13 cellular contexts compared by ENCODE assay signal in the genomic region with DNA sequence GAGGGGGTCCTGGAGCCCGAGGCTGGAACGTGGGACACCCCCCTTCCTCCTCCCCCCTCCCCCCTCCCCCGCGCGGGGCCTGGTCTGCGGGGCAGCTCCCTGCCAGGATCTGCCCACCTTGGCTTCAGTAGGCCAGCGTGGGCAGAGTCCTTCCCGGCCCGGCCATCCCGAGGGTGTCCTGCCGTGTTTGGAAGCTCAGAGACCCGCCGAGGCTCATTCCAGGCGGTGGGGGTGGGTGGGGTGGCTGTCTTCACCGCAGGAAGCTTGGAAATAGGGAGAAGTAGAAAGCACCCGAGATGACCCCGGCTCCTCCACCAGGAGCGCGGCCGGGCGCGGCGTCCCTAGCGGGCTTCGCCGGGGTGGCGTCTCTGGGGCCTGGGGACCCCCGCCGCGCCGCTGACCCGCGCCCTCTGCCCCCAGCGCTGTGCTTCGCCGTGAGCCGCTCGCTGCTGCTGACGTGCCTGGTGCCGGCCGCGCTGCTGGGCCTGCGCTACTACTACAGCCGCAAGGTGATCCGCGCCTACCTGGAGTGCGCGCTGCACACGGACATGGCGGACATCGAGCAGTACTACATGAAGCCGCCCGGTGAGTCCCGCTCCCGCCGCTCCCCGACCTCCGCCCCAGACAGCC. TPM values are rescaled to one million over a fixed set of nuclear protein-coding genes. Genes with fewer than 3 reads are reported as not detected.
DNase-seq lines count a peak whose midpoint lies in the region; TF ChIP-seq lines count a peak whose summit lies in the region.
"Had no signal": no experiment of that assay in that cellular context is flagged by ENCODE, and none has a peak within 500 bp of the region (broad histone marks: within the 10 kb centered on the region; RNA-seq: fewer than 3 reads in every experiment).

No MANE protein-coding gene starts in this region.

- no peak overlapping the region for H3K27ac Mint-ChIP-seq in neural progenitor cell
- H3K27ac Mint-ChIP-seq: naive B cell had no signal

- H3K79me2 ChIP-seq in neural progenitor cell (ENCODE audit: low read depth), result no peaks in the 10 kb centered on the region

- H3F3A ChIP-seq in neural progenitor cell (ENCODE audit: low read depth), result peaks cover 16% of the 10 kb centered on the region

- WGBS in iPS DF 6.9 (ENCODE audit: insufficient coverage, insufficient read length), result no CpG with 5 or more reads among the region's 58 CpGs

- no peak overlapping the region for H2AFZ ChIP-seq in neural progenitor cell (replicated peaks)

- no peaks in the 10 kb centered on the region; the same call in 1 of the 2 replicates for H3K36me3 ChIP-seq in iPS DF 6.9 (ENCODE audit: control insufficient read depth, insufficient read depth, low read length)
- H3K36me3 ChIP-seq in neural progenitor cell, result no peaks in the 10 kb centered on the region
- H3K36me3 ChIP-seq: heart right ventricle had no signal

- H3K27me3 ChIP-seq in iPS DF 6.9 (ENCODE audit: control insufficient read depth, insufficient read depth, low read length) (peaks cover 21% of the 10 kb centered on the region), neural progenitor cell (peaks cover 63% of the 10 kb centered on the region)

- DNase-seq in D341Med (ENCODE audit: low spot score), result peak; percentile 50
- peak; percentile 22 for DNase-seq in NCI-H510A treated with DMSO at 0.1 percent for 48 hours (lab: John Stamatoyannopoulos, UW)
- DNase-seq in iPS DF 6.9 (ENCODE audit: low read depth, low spot score), result no peak
- peak; percentile 65 for DNase-seq in neural progenitor cell (ENCODE audit: low spot score)
- no peak for DNase-seq in NCI-H446 (lab: John Stamatoyannopoulos, UW)
- no peak for DNase-seq in activated gamma-delta T cell treated with Interleukin-2 at 50 U/mL for 16 hours
- no peak for DNase-seq in T1000 (lab: John Stamatoyannopoulos, UW)
- DNase-seq in NCI-H1048 (lab: John Stamatoyannopoulos, UW), result no peak
- DNase-seq: activated CD8-positive, alpha-beta memory T cell treated with anti-CD3 and anti-CD28 coated beads, Interleukin-2, amount 50 U/mL, for 48 hours; anterior cingulate cortex; naive B cell had no signal

- H3K27me3 Mint-ChIP-seq in neural progenitor cell (ENCODE audit: insufficient read depth, low read depth), result peaks cover 14% of the 10 kb centered on the region

- peaks cover 12% of the 10 kb centered on the region for H3K4me1 Mint-ChIP-seq in neural progenitor cell

- H3K9me3 ChIP-seq in iPS DF 6.9 (ENCODE audit: control insufficient read depth, insufficient read depth, low read length) (no peaks in the 10 kb centered on the region), neural progenitor cell (ENCODE audit: low read depth) (no peaks in the 10 kb centered on the region)
- H3K9me3 ChIP-seq: heart right ventricle had no signal

- no peak overlapping the region for H3K9ac ChIP-seq in neural progenitor cell

- H3K4me3 ChIP-seq in iPS DF 6.9 (ENCODE audit: low read length) (peak overlapping the region; percentile 2; the same call in 1 of the 2 replicates), neural progenitor cell (peak overlapping the region; percentile 40)

- H3K9me3 Mint-ChIP-seq in neural progenitor cell, result no peaks in the 10 kb centered on the region
- H3K9me3 Mint-ChIP-seq: naive B cell had no signal

- peak overlapping the region; percentile 84 for H3K4me2 ChIP-seq in neural progenitor cell

- H3K36me3 Mint-ChIP-seq in neural progenitor cell, result no peaks in the 10 kb centered on the region
- H3K36me3 Mint-ChIP-seq: naive B cell had no signal

- peak overlapping the region; percentile 69 for H3K4me3 Mint-ChIP-seq in neural progenitor cell

- peaks cover 4% of the 10 kb centered on the region; the same call in 1 of the 2 replicates for H3K4me1 ChIP-seq in iPS DF 6.9 (ENCODE audit: control insufficient read depth, insufficient read depth, low read length)
- peaks cover 13% of the 10 kb centered on the region for H3K4me1 ChIP-seq in neural progenitor cell

- peaks cover 31% of the 10 kb centered on the region for H4K20me1 ChIP-seq in neural progenitor cell (ENCODE audit: low read depth)

- TF ChIP-seq CTCF in neural progenitor cell (IDR thresholded peaks at IDR 0.05), result no peak

- H3K27ac ChIP-seq in iPS DF 6.9 (ENCODE audit: low read length) (no peak overlapping the region), neural progenitor cell (no peak overlapping the region)
- H3K27ac ChIP-seq: heart right ventricle, RWPE1 had no signal

RNA-seq across cellular contexts. Expression of gene NAT8L, which starts 1.6 kb away (rescaled TPM):
- total RNA-seq in neural progenitor cell (ENCODE audit: low replicate concordance), result 0.62 and 3.4 TPM in 2 replicates

RNA-seq across cellular contexts. Expression of gene NELFA, which starts 51.9 kb away (rescaled TPM):
- total RNA-seq in neural progenitor cell (ENCODE audit: low replicate concordance), result 18.0 and 50.3 TPM in 2 replicates

Comparison
In these comparisons a context has a peak if more than half of its experiments do, and no peak if none do; other contexts are left out.
1. DNase-seq: peak in D341Med (single experiment), NCI-H510A treated with DMSO at 0.1 percent for 48 hours (single experiment) and neural progenitor cell (single experiment); none in iPS DF 6.9 (single experiment), NCI-H446 (0 of 2), activated gamma-delta T cell treated with Interleukin-2 at 50 U/mL for 16 hours (single experiment), T1000 (single experiment) and NCI-H1048 (single experiment).